In the genomic region with DNA sequence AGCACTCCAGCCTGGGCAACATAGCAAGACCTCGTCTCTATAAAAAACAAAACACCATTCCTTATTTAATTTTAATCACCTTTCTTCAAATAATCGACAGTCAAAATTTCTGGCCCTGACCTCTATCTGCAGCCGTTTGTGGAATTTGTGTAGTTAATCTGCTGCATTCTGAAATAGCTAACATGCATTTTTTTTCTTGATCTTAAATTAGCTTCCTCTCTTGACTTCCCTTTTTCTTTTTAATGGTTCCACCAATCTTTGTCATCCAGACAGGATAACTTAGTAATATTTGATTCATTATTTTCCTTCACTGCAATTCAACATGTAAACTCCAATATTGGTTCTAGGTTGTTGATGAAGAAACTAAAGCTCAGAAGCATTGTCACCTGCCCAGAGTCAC, we compare ENCODE assay signal across 16 cellular contexts.
"Had no signal": no experiment of that assay in that cellular context is flagged by ENCODE, and none has a peak within 500 bp of the region (broad histone marks: within the 10 kb centered on the region; RNA-seq: fewer than 3 reads in every experiment).

No MANE protein-coding gene starts in this region.

- H3K9me3 ChIP-seq: ascending aorta, esophagus squamous epithelium, mucosa of descending colon had no signal

- H3K36me3 ChIP-seq: ascending aorta had no signal

- H3K27me3 Mint-ChIP-seq: activated naive CD8-positive, alpha-beta T cell treated with anti-CD3 and anti-CD28 coated beads, Interleukin-2, amount 50 U/mL, for 24 hours had no signal

- H3K4me1 Mint-ChIP-seq: activated naive CD8-positive, alpha-beta T cell treated with anti-CD3 and anti-CD28 coated beads, Interleukin-2, amount 50 U/mL, for 24 hours had no signal

- H3K27ac Mint-ChIP-seq: activated CD8-positive, alpha-beta T cell treated with anti-CD3 and anti-CD28 coated beads, Interleukin-2, amount 10 ng/mL, durations not matched to agents 7 days and 5 days; activated naive CD8-positive, alpha-beta T cell treated with anti-CD3 and anti-CD28 coated beads, Interleukin-2, amount 50 U/mL, for 24 hours; activated T-helper 1 cell treated with anti-CD3 and anti-CD28 coated beads, Interleukin-12 subunit alpha, Interleukin-12 subunit beta, Interleukin-2, Interleukin-4 antibody, amounts not matched to agents 30 ng/mL and 10 ng/mL and 1 ng/mL, durations not matched to agents 14 hours and 24 hours and 36 hours; natural killer cell treated with Interleukin-12 subunit alpha and Interleukin-12 subunit beta and Interleukin-15 and Interleukin-18, amount 100 ng/mL, for 72 hours; progenitor cell of endocrine pancreas; stimulated activated effector memory CD8-positive, alpha-beta T cell treated with anti-CD3 and anti-CD28 coated beads, Interleukin-12 subunit alpha, Interleukin-12 subunit beta, amount 100 ng/mL, for 72 hours had no signal

- H3K4me2 ChIP-seq: smooth muscle cell had no signal

- H3K4me3 Mint-ChIP-seq: activated CD8-positive, alpha-beta T cell treated with anti-CD3 and anti-CD28 coated beads, Interleukin-2, amount 10 ng/mL, durations not matched to agents 7 days and 5 days; activated naive CD8-positive, alpha-beta T cell treated with anti-CD3 and anti-CD28 coated beads, Interleukin-2, amount 50 U/mL, for 24 hours; activated T-helper 1 cell treated with anti-CD3 and anti-CD28 coated beads, Interleukin-12 subunit alpha, Interleukin-12 subunit beta, Interleukin-2, Interleukin-4 antibody, amounts not matched to agents 30 ng/mL and 10 ng/mL and 1 ng/mL, durations not matched to agents 14 hours and 24 hours and 36 hours; natural killer cell treated with Interleukin-12 subunit alpha and Interleukin-12 subunit beta and Interleukin-15 and Interleukin-18, amount 100 ng/mL, for 72 hours; stimulated activated effector memory CD8-positive, alpha-beta T cell treated with anti-CD3 and anti-CD28 coated beads, Interleukin-12 subunit alpha, Interleukin-12 subunit beta, amount 100 ng/mL, for 72 hours had no signal

- H3K27ac ChIP-seq: esophagus squamous epithelium had no signal

- H3K27me3 ChIP-seq: ascending aorta, esophagus squamous epithelium had no signal

- H3K4me3 ChIP-seq: ascending aorta, esophagus squamous epithelium, mucosa of descending colon, smooth muscle cell had no signal

- DNase-seq: activated CD4-positive, alpha-beta T cell treated with anti-CD3 and anti-CD28 coated beads for 4 hours; activated CD8-positive, alpha-beta T cell treated with anti-CD3 and anti-CD28 coated beads, Interleukin-2, amount 10 ng/mL, durations not matched to agents 7 days and 5 days; activated naive CD4-positive, alpha-beta T cell treated with Interleukin-2 at 50 U/mL for 16 hours; activated naive CD8-positive, alpha-beta T cell treated with anti-CD3 and anti-CD28 coated beads, Interleukin-2, amount 50 U/mL, for 24 hours; esophagus squamous epithelium; foreskin fibroblast; left colon; mucosa of descending colon; right cardiac atrium; trophoblast cell had no signal

- H3K36me3 Mint-ChIP-seq: natural killer cell treated with Interleukin-12 subunit alpha and Interleukin-12 subunit beta and Interleukin-15 and Interleukin-18, amount 100 ng/mL, for 72 hours; stimulated activated effector memory CD8-positive, alpha-beta T cell treated with anti-CD3 and anti-CD28 coated beads, Interleukin-12 subunit alpha, Interleukin-12 subunit beta, amount 100 ng/mL, for 72 hours had no signal

- H3K9me3 Mint-ChIP-seq: activated naive CD8-positive, alpha-beta T cell treated with anti-CD3 and anti-CD28 coated beads, Interleukin-2, amount 50 U/mL, for 24 hours; activated T-helper 1 cell treated with anti-CD3 and anti-CD28 coated beads, Interleukin-12 subunit alpha, Interleukin-12 subunit beta, Interleukin-2, Interleukin-4 antibody, amounts not matched to agents 30 ng/mL and 10 ng/mL and 1 ng/mL, durations not matched to agents 14 hours and 24 hours and 36 hours; natural killer cell treated with Interleukin-12 subunit alpha and Interleukin-12 subunit beta and Interleukin-15 and Interleukin-18, amount 100 ng/mL, for 72 hours; stimulated activated effector memory CD8-positive, alpha-beta T cell treated with anti-CD3 and anti-CD28 coated beads, Interleukin-12 subunit alpha, Interleukin-12 subunit beta, amount 100 ng/mL, for 72 hours had no signal
